ENCODE assay signal across 9 cellular contexts in genomic region chr15:85742186-85742751, GRCh38. TPM values are rescaled to one million over a fixed set of nuclear protein-coding genes. Genes with fewer than 3 reads are reported as not detected.
A peak's percentile ranks its signal among the peaks of the same experiment; 100 is the strongest.
DNase-seq lines count a peak whose midpoint lies in the region; ATAC-seq and TF ChIP-seq lines count a peak whose summit lies in the region.
"Had no signal": no experiment of that assay in that cellular context is flagged by ENCODE, and none has a peak within 500 bp of the region (broad histone marks: within the 10 kb centered on the region; RNA-seq: fewer than 3 reads in every experiment).

No MANE protein-coding gene starts in this region.

- H3K27me3 Mint-ChIP-seq in WTC11 (ENCODE audit: low read depth): no peaks in the 10 kb centered on the region

- DNase-seq in NCI-H345 (lab: John Stamatoyannopoulos, UW) (peak; percentile 32), NCI-H345 treated with DMSO at 0.1 percent for 48 hours (lab: John Stamatoyannopoulos, UW; ENCODE audit: unreplicated experiment) (no peak), WTC11 (ENCODE audit: low spot score) (no peak), left cardiac atrium (no peak), NCI-H1436 treated with DMSO at 0.1 percent for 48 hours (lab: John Stamatoyannopoulos, UW) (no peak)
- peak; percentile 11 for DNase-seq in stimulated activated CD8-positive, alpha-beta memory T cell treated with anti-CD3 and anti-CD28 coated beads, Interleukin-4, amount 100 ng/mL, for 48 hours
- no peak for DNase-seq in stimulated activated naive CD8-positive, alpha-beta T cell treated with anti-CD3 and anti-CD28 coated beads, Interleukin-15, Interleukin-2, amounts not matched to agents 100 U/mL and 50 U/mL, for 24 hours
- DNase-seq: ACHN had no signal

- H3K36me3 Mint-ChIP-seq in WTC11: peaks cover 63% of the 10 kb centered on the region

- H3K4me3 Mint-ChIP-seq in WTC11: no peak overlapping the region

- CTCF ChIA-PET in WTC11 (lab: Charles Lee): interaction anchor here (1.2 to 3.8 kb wide), 4 partner anchors 9 to 446 kb away, joined by 4 to 21 read pairs (median 16); no protein-coding TSS in a partner anchor

- TF ChIP-seq CTCF in WTC11 (IDR thresholded peaks at IDR 0.05): no peak

- peaks cover 18% of the 10 kb centered on the region for H3K4me1 Mint-ChIP-seq in WTC11

- intact Hi-C loops in left cardiac atrium (cut with DNase I): no loop called here

- no peak overlapping the region; the same call in 1 of the 2 replicates for H3K27ac Mint-ChIP-seq in WTC11

- ATAC-seq in WTC11 (peak; percentile 38), left cardiac atrium (peak; percentile 31 to 44), GM21423 (IDR thresholded peaks at IDR 0.05; ENCODE audit: unreplicated experiment) (no peak)
- no peak for ATAC-seq in stimulated activated naive CD8-positive, alpha-beta T cell treated with anti-CD3 and anti-CD28 coated beads, Interleukin-15, Interleukin-2, amounts not matched to agents 100 U/mL and 50 U/mL, for 24 hours

- no peaks in the 10 kb centered on the region for H3K9me3 Mint-ChIP-seq in WTC11

- POLR2A ChIA-PET in WTC11 (lab: Charles Lee): interaction anchor here (0.6 to 2.8 kb wide), 3 partner anchors 10 to 265 kb away, joined by 3 to 12 read pairs (median 6); no protein-coding TSS in a partner anchor

TF ChIP-seq in WTC11, 78 proteins besides CTCF, POLR2A, EP300 and RAD21:
- TF ChIP-seq IRF1 (CRISPR knock-in tag; IDR thresholded peaks at IDR 0.05) (no peak), NFE2L1 (CRISPR knock-in tag; IDR thresholded peaks at IDR 0.05) (no peak), CREB1 (CRISPR knock-in tag; IDR thresholded peaks at IDR 0.05) (no peak), JUN (CRISPR knock-in tag; IDR thresholded peaks at IDR 0.05) (no peak), ZNF416 (CRISPR knock-in tag; IDR thresholded peaks at IDR 0.05) (no peak), ZNF423 (CRISPR knock-in tag; IDR thresholded peaks at IDR 0.05) (no peak), ATF3 (CRISPR knock-in tag; conservative IDR thresholded peaks at IDR 0.05) (no peak), ESRRA (CRISPR knock-in tag; IDR thresholded peaks at IDR 0.05; ENCODE audit: borderline replicate concordance) (no peak), ZNF317 (CRISPR knock-in tag; IDR thresholded peaks at IDR 0.05; ENCODE audit: borderline replicate concordance, low read depth) (no peak), TP53 (CRISPR knock-in tag; IDR thresholded peaks at IDR 0.05) (no peak), ZBTB43 (CRISPR knock-in tag; IDR thresholded peaks at IDR 0.05) (no peak), ZNF425 (CRISPR knock-in tag; conservative IDR thresholded peaks at IDR 0.05) (no peak), AR (CRISPR knock-in tag; IDR thresholded peaks at IDR 0.05) (no peak), SP1 (CRISPR knock-in tag; conservative IDR thresholded peaks at IDR 0.05) (no peak), ELF4 (CRISPR knock-in tag; IDR thresholded peaks at IDR 0.05; ENCODE audit: low read depth) (no peak), MLX (CRISPR knock-in tag; IDR thresholded peaks at IDR 0.05) (no peak), ZNF512 (CRISPR knock-in tag; IDR thresholded peaks at IDR 0.05; ENCODE audit: borderline replicate concordance) (no peak), E2F1 (CRISPR knock-in tag; IDR thresholded peaks at IDR 0.05) (no peak), NR3C1 (CRISPR knock-in tag; conservative IDR thresholded peaks at IDR 0.05; ENCODE audit: low read depth) (no peak)

RNA-seq across cellular contexts. Expression of gene KLHL25, which starts 52.5 kb away (rescaled TPM):
- total RNA-seq in WTC11 (2021) (14.1 to 15.8 TPM (median 15.0 TPM) in 3 replicates), left cardiac atrium (1 to 10 TPM; 5.9 to 7.3 TPM)

Comparison
In these comparisons a context has a peak if more than half of its experiments do, and no peak if none do; other contexts are left out.
1. DNase-seq: peak in NCI-H345 (single experiment) and stimulated activated CD8-positive, alpha-beta memory T cell treated with anti-CD3 and anti-CD28 coated beads, Interleukin-4, amount 100 ng/mL, for 48 hours (single experiment); none in NCI-H345 treated with DMSO at 0.1 percent for 48 hours (single experiment), WTC11 (single experiment), left cardiac atrium (single experiment), NCI-H1436 treated with DMSO at 0.1 percent for 48 hours (single experiment) and stimulated activated naive CD8-positive, alpha-beta T cell treated with anti-CD3 and anti-CD28 coated beads, Interleukin-15, Interleukin-2, amounts not matched to agents 100 U/mL and 50 U/mL, for 24 hours (single experiment).
2. ATAC-seq: peak in WTC11 (single experiment) and left cardiac atrium (2 of 2); none in GM21423 (single experiment) and stimulated activated naive CD8-positive, alpha-beta T cell treated with anti-CD3 and anti-CD28 coated beads, Interleukin-15, Interleukin-2, amounts not matched to agents 100 U/mL and 50 U/mL, for 24 hours (single experiment).